ENCODE assay signal across 19 cellular contexts in the genomic region with DNA sequence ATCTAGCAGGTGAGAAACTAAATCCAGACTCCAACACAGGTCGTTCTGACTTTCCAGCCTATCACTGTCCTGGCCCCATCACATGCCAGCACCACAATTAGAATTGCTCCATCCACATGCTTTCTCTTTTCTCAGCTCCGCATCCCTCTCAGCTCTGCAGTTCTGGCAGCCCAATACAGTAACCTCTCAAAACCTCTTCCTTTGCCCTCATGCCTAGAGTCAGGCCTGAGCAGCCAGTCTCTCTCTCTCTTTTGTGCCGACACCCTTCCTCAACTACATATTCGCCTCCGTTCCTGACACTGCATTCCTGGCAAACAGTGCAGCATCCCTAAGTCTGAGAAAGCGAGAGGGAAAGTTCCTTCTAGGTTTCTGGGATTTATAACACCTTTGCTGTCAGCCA.
"Had no signal": no experiment of that assay in that cellular context is flagged by ENCODE, and none has a peak within 500 bp of the region (broad histone marks: within the 10 kb centered on the region; RNA-seq: fewer than 3 reads in every experiment).

No MANE protein-coding gene starts in this region.

- H3K36me3 ChIP-seq: cardiac muscle cell, heart right ventricle, thoracic aorta, vagina had no signal

- H3K79me2 ChIP-seq: parathyroid adenoma had no signal

- H3K27ac ChIP-seq: cardiac muscle cell, epithelial cell of prostate, heart right ventricle, parathyroid adenoma, thoracic aorta, vagina, VCaP had no signal

- ATAC-seq: activated CD8-positive, alpha-beta T cell treated with anti-CD3 and anti-CD28 coated beads, Interleukin-2, amount 10 ng/mL, durations not matched to agents 7 days and 5 days; activated naive CD8-positive, alpha-beta T cell treated with anti-CD3 and anti-CD28 coated beads, Interleukin-2, amount 50 U/mL, for 24 hours; heart right ventricle; left ventricle myocardium superior; right cardiac atrium had no signal

- H3K4me1 ChIP-seq: heart right ventricle, parathyroid adenoma, vagina had no signal

- H3K9ac ChIP-seq: parathyroid adenoma had no signal

- H2AFZ ChIP-seq: parathyroid adenoma had no signal

- DNase-seq: activated CD4-positive, alpha-beta T cell treated with anti-CD3 and anti-CD28 coated beads, Interleukin-2, amount 10 ng/mL, durations not matched to agents 7 days and 5 days; activated CD4-positive, CD25-positive, alpha-beta regulatory T cell treated with anti-CD3 and anti-CD28 coated beads, Interleukin-2, amount 50 U/mL, for 72 hours; activated CD8-positive, alpha-beta T cell treated with anti-CD3 and anti-CD28 coated beads, Interleukin-2, amount 10 ng/mL, durations not matched to agents 7 days and 5 days; activated gamma-delta T cell; activated naive CD4-positive, alpha-beta T cell treated with anti-CD3 and anti-CD28 coated beads, Interleukin-2, amount 50 U/mL, for 16 hours; activated naive CD8-positive, alpha-beta T cell treated with anti-CD3 and anti-CD28 coated beads, Interleukin-2, amount 50 U/mL, for 24 hours; cortex of kidney; heart right ventricle; immature natural killer cell; left ventricle myocardium superior; right cardiac atrium; stimulated activated CD4-positive, alpha-beta T cell treated with anti-CD3 and anti-CD28 coated beads, Interleukin-4, amount 100 ng/mL, for 24 hours; stimulated activated naive CD4-positive, alpha-beta T cell treated with Interleukin-2 at 50 U/mL for 16 hours had no signal

- H3K9me3 ChIP-seq: heart right ventricle, thoracic aorta, vagina had no signal

- H3K27me3 ChIP-seq: cardiac muscle cell, heart right ventricle, vagina had no signal

- H3K4me3 ChIP-seq: cardiac muscle cell, heart right ventricle, thoracic aorta, vagina had no signal
